ENCODE assay signal across 28 cellular contexts in the genomic region with DNA sequence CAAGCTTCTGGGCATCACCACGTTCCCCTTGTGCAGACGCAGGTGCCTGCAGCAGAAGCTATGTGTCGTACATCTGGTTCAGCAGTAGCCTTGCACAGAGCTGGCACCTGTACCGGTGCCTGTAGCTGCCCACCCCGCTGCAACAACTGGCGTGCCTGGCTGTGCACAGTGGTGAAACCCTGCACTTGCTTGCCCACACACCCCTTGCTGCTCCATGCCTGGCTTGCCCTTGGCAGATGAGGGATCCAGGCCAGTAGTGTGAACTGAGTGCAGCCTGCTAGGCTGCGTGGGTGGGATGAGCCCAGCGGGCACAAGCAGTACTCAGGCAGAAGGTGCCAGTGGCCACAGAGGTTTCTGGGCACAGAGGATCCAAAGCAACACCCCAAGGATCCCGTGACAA.
"Had no signal": no experiment of that assay in that cellular context is flagged by ENCODE, and none has a peak within 500 bp of the region (broad histone marks: within the 10 kb centered on the region; RNA-seq: fewer than 3 reads in every experiment).

No MANE protein-coding gene starts in this region.

- H3K36me3 ChIP-seq: adrenal gland, esophagus muscularis mucosa, gastroesophageal sphincter had no signal

- H3K27me3 ChIP-seq: adrenal gland, body of pancreas, esophagus muscularis mucosa, gastroesophageal sphincter had no signal

- H3K4me1 ChIP-seq: adrenal gland, body of pancreas, esophagus muscularis mucosa, gastroesophageal sphincter had no signal

- DNase-seq: activated B cell treated with CpG ODN at 0.5 μM for 24 hours; activated CD4-positive, alpha-beta memory T cell treated with anti-CD3 and anti-CD28 coated beads for 36 hours; activated CD4-positive, alpha-beta T cell treated with anti-CD3 and anti-CD28 coated beads for 48 hours; activated CD4-positive, alpha-beta T cell treated with anti-CD3 and anti-CD28 coated beads, Interleukin-2, amount 50 U/mL, for 1 hour; activated CD8-positive, alpha-beta memory T cell treated with anti-CD3 and anti-CD28 coated beads, Interleukin-2, amount 10 ng/mL, durations not matched to agents 7 days and 5 days; activated CD8-positive, alpha-beta memory T cell treated with anti-CD3 and anti-CD28 coated beads, Interleukin-2, amount 50 U/mL, for 4 hours; activated CD8-positive, alpha-beta T cell treated with anti-CD3 and anti-CD28 coated beads, Interleukin-2, amount 10 ng/mL, durations not matched to agents 7 days and 5 days; activated effector memory CD4-positive, alpha-beta T cell treated with anti-CD3 and anti-CD28 coated beads, Interleukin-2, amount 50 U/mL, for 16 hours; activated naive CD8-positive, alpha-beta T cell treated with anti-CD3 and anti-CD28 coated beads for 36 hours; activated naive CD8-positive, alpha-beta T cell treated with anti-CD3 and anti-CD28 coated beads, Interleukin-2, amount 50 U/mL, for 24 hours; activated T-cell treated with anti-CD3 and anti-CD28 coated beads, Interleukin-2, amount 50 U/mL, for 1 hour; activated T-cell treated with anti-CD3 and anti-CD28 coated beads, Interleukin-2, amount 50 U/mL, for 48 hours; adrenal gland; amygdala; aorta; body of pancreas; caudate nucleus; cortex of kidney; dermis blood vessel endothelial cell; effector CD4-positive, alpha-beta T cell; effector memory CD8-positive, alpha-beta T cell; erythroblast; foreskin melanocyte; T-helper 2 cell had no signal

- H3K27ac ChIP-seq: adrenal gland, body of pancreas, esophagus muscularis mucosa, gastroesophageal sphincter, VCaP had no signal

- H3K9me3 ChIP-seq: adrenal gland, body of pancreas, esophagus muscularis mucosa, gastroesophageal sphincter had no signal

- FAIRE-seq: colon had no signal

- H3K4me3 ChIP-seq: adrenal gland, body of pancreas, esophagus muscularis mucosa, gastroesophageal sphincter had no signal
